Comparison of ENCODE assay signal across 15 cellular contexts in the genomic region with DNA sequence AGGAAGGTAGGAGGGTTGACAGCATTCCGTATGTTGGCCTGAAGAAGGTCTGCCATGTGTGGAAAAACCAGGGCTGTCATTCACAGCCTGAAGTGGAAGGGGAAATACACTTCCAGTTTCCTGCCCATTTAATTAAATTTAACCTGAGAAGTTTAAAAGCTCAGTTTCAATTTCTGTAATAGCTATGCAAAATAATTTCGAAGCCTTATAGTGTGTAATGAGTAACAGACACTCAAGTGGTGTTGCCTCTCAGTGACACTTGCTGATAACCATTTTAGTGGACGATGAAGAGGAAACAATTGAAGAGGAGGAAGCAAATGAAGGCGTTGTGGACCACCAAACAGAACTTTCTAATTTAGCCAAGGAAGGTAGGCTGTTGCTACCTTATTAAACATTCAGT. TPM values are rescaled to one million over a fixed set of nuclear protein-coding genes. Genes with fewer than 3 reads are reported as not detected.
DNase-seq lines count a peak whose midpoint lies in the region; ATAC-seq and TF ChIP-seq lines count a peak whose summit lies in the region.
"Had no signal": no experiment of that assay in that cellular context is flagged by ENCODE, and none has a peak within 500 bp of the region (broad histone marks: within the 10 kb centered on the region; RNA-seq: fewer than 3 reads in every experiment).

No MANE protein-coding gene starts in this region.

- no peak overlapping the region for H3K4me2 ChIP-seq in OCI-LY7 (ENCODE audit: low read length)
- H3K4me2 ChIP-seq: neural progenitor cell had no signal

- 0 out of 2 replicates have a peak, but pooled peaks cover 4% of the 10 kb centered on the region for H4K20me1 ChIP-seq in OCI-LY7 (ENCODE audit: insufficient read depth, low read length)

- no peaks in the 10 kb centered on the region for H3K9me2 ChIP-seq in OCI-LY7 (ENCODE audit: insufficient read depth, low read length)

- H3K4me1 ChIP-seq in OCI-LY7 (ENCODE audit: insufficient read depth, low read length, poor library complexity, severe bottlenecking), result no peaks in the 10 kb centered on the region

- no peaks in the 10 kb centered on the region for H3K9me3 ChIP-seq in OCI-LY7 (ENCODE audit: low read length)
- H3K9me3 ChIP-seq: MG63 had no signal

- intact Hi-C loops in OCI-LY7 (cut with micrococcal nuclease; ENCODE audit: unreplicated experiment), result no loop called here

- POLR2A ChIA-PET in OCI-LY7 (lab: Charles Lee), result no interaction called here

- ATAC-seq in GM18508 (IDR thresholded peaks at IDR 0.05; ENCODE audit: insufficient read depth, unreplicated experiment) (peak; percentile 86), GM19372 (IDR thresholded peaks at IDR 0.05; ENCODE audit: low read depth, unreplicated experiment) (peak; percentile 61), HG02678 (IDR thresholded peaks at IDR 0.05; ENCODE audit: unreplicated experiment) (peak; percentile 83), HG03432 (IDR thresholded peaks at IDR 0.05; ENCODE audit: unreplicated experiment) (peak; percentile 68), HG03135 (IDR thresholded peaks at IDR 0.05; ENCODE audit: unreplicated experiment) (no peak)
- ATAC-seq: SK-N-SH treated with all-trans-retinoic acid at 6 μM for 48 hours had no signal

- H3K4me3 ChIP-seq in OCI-LY7 (ENCODE audit: low read depth, low read length, poor library complexity, severe bottlenecking), result no peak overlapping the region
- H3K4me3 ChIP-seq: MG63, neural progenitor cell had no signal

- CTCF ChIA-PET in OCI-LY7 (lab: Charles Lee; ENCODE audit: unreplicated experiment), result no interaction called here

- H2AFZ ChIP-seq in OCI-LY7 (ENCODE audit: low read length), result no peak overlapping the region
- H2AFZ ChIP-seq: neural progenitor cell had no signal

- DNase-seq in OCI-LY7 (ENCODE audit: low spot score), result no peak
- no peak for DNase-seq in COLO668 (lab: John Stamatoyannopoulos, UW; ENCODE audit: unreplicated experiment)
- no peak for DNase-seq in NCI-H1105 (lab: John Stamatoyannopoulos, UW)
- DNase-seq: DMS79 treated with DMSO at 0.1 percent for 48 hours; H7; MG63; NK-92 treated with Interleukin-12 subunit alpha and Interleukin-12 subunit beta, amount 100 ng/mL, for 24 hours had no signal

- no TSS peak for BruUV-seq in OCI-LY7 (replicated peaks; lab: Mats Ljungman, UMichigan)

- no peak for TF ChIP-seq CTCF in OCI-LY7 (conservative IDR thresholded peaks at IDR 0.05; ENCODE audit: low read length)

- peaks cover 57% of the 10 kb centered on the region for H3K36me3 ChIP-seq in OCI-LY7 (ENCODE audit: insufficient read depth, low read length)

- H3K79me2 ChIP-seq in OCI-LY7 (ENCODE audit: insufficient read depth, low read depth, low read length), result no peaks in the 10 kb centered on the region

- H3K27ac ChIP-seq in OCI-LY7 (ENCODE audit: low read depth, low read length, poor library complexity, severe bottlenecking), result no peak overlapping the region
- H3K27ac ChIP-seq: neural progenitor cell, VCaP had no signal

RNA-seq across cellular contexts. Expression of a gene that starts 44.8 kb away (rescaled TPM):
- total RNA-seq in OCI-LY7 (2014; rRNA removed; shearing (Covaris generic)), result 13.5 and 20.7 TPM in 2 replicates
- total RNA-seq in OCI-LY7 (2022), result 56.2 and 59.7 TPM in 2 replicates
